ENCODE assay signal across 9 cellular contexts in the genomic region with DNA sequence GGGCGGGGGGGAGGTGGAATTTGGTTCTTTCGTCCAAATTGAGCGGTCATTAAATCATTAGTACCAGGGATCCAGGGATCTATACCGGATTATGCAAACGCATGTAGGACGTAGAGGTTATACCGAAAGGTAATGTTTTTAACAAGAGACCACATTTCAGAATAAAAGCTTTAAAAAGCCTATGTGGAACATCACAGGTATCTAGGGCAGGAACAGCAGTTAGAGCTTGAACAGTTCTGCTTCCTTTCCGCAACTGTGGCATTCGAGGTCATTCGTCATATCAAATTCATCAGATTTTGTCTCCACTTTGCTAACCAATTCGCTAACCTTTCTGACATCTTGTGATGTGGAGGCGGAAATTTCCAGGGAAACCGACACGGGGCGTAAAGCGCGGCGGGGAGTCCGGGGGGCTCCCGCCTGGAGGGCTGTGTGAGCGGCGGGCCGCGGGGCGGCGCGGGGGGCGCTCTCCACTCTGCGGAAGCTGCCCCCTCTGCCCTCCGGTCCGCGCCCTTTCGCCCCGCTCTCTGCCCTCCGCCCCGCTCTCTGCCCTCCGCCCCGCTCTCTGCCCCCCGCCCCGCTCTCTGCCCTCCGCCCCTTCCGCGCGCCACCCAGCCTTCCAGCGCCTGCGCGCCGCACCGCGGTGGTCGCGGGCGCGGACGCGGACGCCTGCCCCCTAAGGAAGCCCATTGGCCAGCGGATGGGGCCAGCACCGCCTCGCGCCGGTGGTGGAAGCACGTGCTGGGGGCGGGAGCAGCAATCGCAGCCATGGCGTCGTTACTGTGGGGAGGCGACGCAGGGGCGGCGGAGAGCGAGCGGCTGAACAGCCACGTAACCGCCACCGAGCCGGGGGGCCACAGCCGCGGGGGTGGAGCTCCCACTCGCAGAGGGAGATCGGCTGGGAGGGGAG. TPM values are rescaled to one million over a fixed set of nuclear protein-coding genes. Genes with fewer than 3 reads are reported as not detected.
DNase-seq lines count a peak whose midpoint lies in the region; ATAC-seq, FAIRE-seq and TF ChIP-seq lines count a peak whose summit lies in the region.
"Had no signal": no experiment of that assay in that cellular context is flagged by ENCODE, and none has a peak within 500 bp of the region (broad histone marks: within the 10 kb centered on the region; RNA-seq: fewer than 3 reads in every experiment).

Gene DDX25, plus strand, starts transcription at position 756 of the 907 bp plus-strand sequence. Its CDS starts 10 bp downstream, at position 766.

- peak within 1 kb of the TSS; percentile 66; the same call in 1 of the 2 replicates for H3K4me2 ChIP-seq in KMS-11

- peaks cover 22% of the 10 kb centered on the region for H3K27me3 ChIP-seq in AG04450 (ENCODE audit: control insufficient read depth, insufficient read depth, low read length)
- H3K27me3 ChIP-seq in KMS-11 (ENCODE audit: insufficient read depth, low read depth) = no peaks in the 10 kb centered on the region
- no peaks in the 10 kb centered on the region for H3K27me3 ChIP-seq in ovary

- H3K9ac ChIP-seq in KMS-11 = no peak within 1 kb of the TSS

- TF ChIP-seq CTCF in AG04450 (IDR thresholded peaks at IDR 0.05; ENCODE audit: low read depth, low read length) (no peak), KMS-11 (conservative IDR thresholded peaks at IDR 0.05; ENCODE audit: low read depth, low read length) (no peak), ovary (IDR thresholded peaks at IDR 0.05) (no peak)

- ATAC-seq in GM18520 (IDR thresholded peaks at IDR 0.05; ENCODE audit: unreplicated experiment) = no peak

- H3K9me3 ChIP-seq in AG04450 (ENCODE audit: control insufficient read depth, insufficient read depth, low read length) (no peaks in the 10 kb centered on the region; the same call in 1 of the 2 replicates), ovary (no peaks in the 10 kb centered on the region)

- H3K4me3 ChIP-seq in AG04450 (ENCODE audit: low read depth, low read length) (peak within 1 kb of the TSS; percentile 7; the same call in 1 of the 2 replicates), KMS-11 (IDR thresholded peaks at IDR 0.05; ENCODE audit: insufficient read depth, low read depth, low read length) (no peak within 1 kb of the TSS), ovary (peak within 1 kb of the TSS; percentile 72)

- TF ChIP-seq POLR2A in ovary (IDR thresholded peaks at IDR 0.05) = no peak

- CTCF ChIA-PET in AG04450 (lab: Charles Lee) = interaction anchor here (1.7 kb wide), 1 partner anchor 158 kb away, joined by 6 read pairs; the partner anchor contains the start of gene CDON

- POLR2A ChIA-PET in AG04450 (lab: Yijun Ruan, JAX) = interaction anchor here (1.3 kb wide), 1 partner anchor 16 kb away, joined by 16 read pairs; the partner anchor contains the start of gene HYLS1

- 1 to 2% (median 1%) methylated on average over 51 to 81 of the region's 81 CpGs for WGBS in ovary, 3 donors

- FAIRE-seq in frontal cortex (lab: Jason Lieb, UNC) = no peak
- FAIRE-seq: colon had no signal

- H3K27ac ChIP-seq in AG04450 (ENCODE audit: low read depth, low read length) = no peak within 1 kb of the TSS
- no peak within 1 kb of the TSS for H3K27ac ChIP-seq in KMS-11
- H3K27ac ChIP-seq in ovary = no peak within 1 kb of the TSS

- TF ChIP-seq EP300 in ovary (IDR thresholded peaks at IDR 0.05) = no peak

- H2AFZ ChIP-seq in KMS-11 (ENCODE audit: low read depth) = no peak within 1 kb of the TSS

- intact Hi-C loops in ovary (cut with DNase I) = no loop called here

- DNase-seq in AG04450 (ENCODE audit: low read depth, low spot score) (no peak), activated T-cell treated with anti-CD3 and anti-CD28 coated beads for 48 hours (ENCODE audit: low read depth) (peak; percentile 17), frontal cortex (ENCODE audit: low spot score in 2 of 2) (peak; percentile 61 to 62), ovary (peak in 2 of 5 donors; percentile 49 to 57), H4 (ENCODE audit: low spot score) (no peak), NCI-H774 (lab: John Stamatoyannopoulos, UW) (no peak)

- H3K36me3 ChIP-seq in KMS-11 (ENCODE audit: insufficient read depth) = no peaks in the 10 kb centered on the region
- no peaks in the 10 kb centered on the region for H3K36me3 ChIP-seq in ovary

- H4K20me1 ChIP-seq in KMS-11 (ENCODE audit: insufficient read depth) = no peaks in the 10 kb centered on the region

- H3K4me1 ChIP-seq in KMS-11 (ENCODE audit: low read depth, poor library complexity, severe bottlenecking) (no peaks in the 10 kb centered on the region), ovary (ENCODE audit: insufficient read depth) (peaks cover 7% of the 10 kb centered on the region)

- peaks cover 6% of the 10 kb centered on the region; the same call in 1 of the 2 replicates for H3K79me2 ChIP-seq in KMS-11 (ENCODE audit: insufficient read depth, low read depth)

RNA-seq across cellular contexts. Expression of gene DDX25, which starts in this region (rescaled TPM):
- not detected in 2 replicates for polyA plus RNA-seq in AG04450 (2011; rRNA removed)
- polyA minus RNA-seq in AG04450 (2011; rRNA and poly(A)+ RNA removed) = 0.09 TPM in 1 of 2 replicates, not detected in the other
- 18.8 TPM for total RNA-seq in frontal cortex
- total RNA-seq in ovary = under 1 TPM in 6 of 7 donors, not detected in 1; 0.23 to 0.92 (median 0.56) TPM
- under 1 TPM; 0.51 to 0.88 TPM for polyA plus RNA-seq in ovary
- total RNA-seq in H4 (2014; rRNA removed; shearing (Covaris generic)) = not detected in 2 replicates

Comparison
In these comparisons a context has a peak if more than half of its experiments do, and no peak if none do; other contexts are left out.
1. RNA of gene DDX25 (total RNA-seq): 18.8 TPM in frontal cortex (single experiment); 0.23 to 0.92 TPM in ovary and not detected in H4; every median in the first group is over 10 times any median in the second.
2. DNase-seq: peak in activated T-cell treated with anti-CD3 and anti-CD28 coated beads for 48 hours (single experiment) and frontal cortex (2 of 2); none in AG04450 (single experiment), H4 (single experiment) and NCI-H774 (single experiment).